In the genomic region with DNA sequence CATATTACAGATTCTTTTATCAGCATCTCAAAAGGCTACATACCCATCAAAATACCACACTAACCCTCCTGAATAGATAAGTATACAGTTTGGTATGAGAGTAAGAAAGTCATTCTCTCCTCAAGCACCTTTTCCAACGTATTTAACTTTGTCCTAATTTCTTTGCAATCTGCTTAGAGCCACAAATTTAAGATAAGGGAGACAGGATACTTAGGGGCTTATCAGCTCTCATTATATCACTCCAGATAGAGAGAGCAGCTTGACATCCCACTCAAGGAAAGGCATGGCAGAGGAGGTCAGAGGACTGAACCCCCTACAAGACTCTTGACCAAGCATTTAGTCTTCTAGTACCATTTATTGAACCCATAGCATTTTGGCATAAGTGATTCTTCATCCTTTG, we compare ENCODE assay signal across 35 cellular contexts.
DNase-seq lines count a peak whose midpoint lies in the region; ATAC-seq and TF ChIP-seq lines count a peak whose summit lies in the region.
"Had no signal": no experiment of that assay in that cellular context is flagged by ENCODE, and none has a peak within 500 bp of the region (broad histone marks: within the 10 kb centered on the region; RNA-seq: fewer than 3 reads in every experiment).

No MANE protein-coding gene starts in this region.

- H2BK120ac ChIP-seq in mesendoderm (ENCODE audit: low read depth, low read length): no peak overlapping the region

- H3K18ac ChIP-seq in mesendoderm (ENCODE audit: low read length): no peak overlapping the region

- no peaks in the 10 kb centered on the region for H3K79me2 ChIP-seq in mesendoderm (ENCODE audit: control insufficient read depth, insufficient read depth, low read length)

- intact Hi-C loops in Right ventricle myocardium inferior (cut with DNase I): no loop called here

- no peak overlapping the region for H2AK5ac ChIP-seq in mesendoderm (ENCODE audit: low read length)

- H3K27ac Mint-ChIP-seq in progenitor cell of endocrine pancreas: no peak overlapping the region
- H3K27ac Mint-ChIP-seq: B cell; CD14-positive monocyte; CD4-positive, alpha-beta memory T cell; CD4-positive, alpha-beta T cell; CD4-positive, CD25-positive, alpha-beta regulatory T cell; CD8-positive, alpha-beta memory T cell; CD8-positive, alpha-beta T cell had no signal

- H3K4me3 Mint-ChIP-seq in progenitor cell of endocrine pancreas (ENCODE audit: low read depth): no peak overlapping the region
- H3K4me3 Mint-ChIP-seq: B cell; CD14-positive monocyte; CD4-positive, alpha-beta memory T cell; CD4-positive, alpha-beta T cell; CD4-positive, CD25-positive, alpha-beta regulatory T cell; CD8-positive, alpha-beta memory T cell; CD8-positive, alpha-beta T cell had no signal

- H3K27me3 ChIP-seq in cardiac muscle cell: no peaks in the 10 kb centered on the region
- H3K27me3 ChIP-seq in mesendoderm (ENCODE audit: insufficient read depth, low read length, poor library complexity): no peaks in the 10 kb centered on the region
- H3K27me3 ChIP-seq: BE2C; BLaER1; BLaER1 treated with 17β-estradiol and CSF1 and Interleukin-3, amounts not matched to agents 10 nM and 100 nM had no signal

- no peaks in the 10 kb centered on the region for H3K36me3 Mint-ChIP-seq in progenitor cell of endocrine pancreas (ENCODE audit: insufficient read depth)
- H3K36me3 Mint-ChIP-seq: CD14-positive monocyte; CD4-positive, alpha-beta memory T cell; CD4-positive, CD25-positive, alpha-beta regulatory T cell; CD8-positive, alpha-beta T cell had no signal

- no peaks in the 10 kb centered on the region for H3K36me3 ChIP-seq in cardiac muscle cell
- H3K36me3 ChIP-seq in mesendoderm (ENCODE audit: control insufficient read depth, insufficient read depth, low read length): no peaks in the 10 kb centered on the region
- H3K36me3 ChIP-seq: BE2C; BLaER1; BLaER1 treated with 17β-estradiol and CSF1 and Interleukin-3, amounts not matched to agents 10 nM and 100 nM had no signal

- H3K9ac ChIP-seq in mesendoderm (ENCODE audit: low read length): no peak overlapping the region
- H3K9ac ChIP-seq: BLaER1; BLaER1 treated with 17β-estradiol and CSF1 and Interleukin-3, amounts not matched to agents 10 nM and 100 nM had no signal

- peaks cover 18% of the 10 kb centered on the region for H3K4me1 ChIP-seq in cardiac muscle cell (ENCODE audit: low read depth)
- H3K4me1 ChIP-seq in mesendoderm (ENCODE audit: control insufficient read depth, low read depth, low read length): no peaks in the 10 kb centered on the region
- H3K4me1 ChIP-seq: A549; BE2C; BLaER1; BLaER1 treated with 17β-estradiol and CSF1 and Interleukin-3, amounts not matched to agents 10 nM and 100 nM; Caco-2 had no signal

- H2BK15ac ChIP-seq in mesendoderm (replicated peaks; ENCODE audit: low read depth): no peak overlapping the region

- H3K56ac ChIP-seq in mesendoderm (ENCODE audit: low read length): no peak overlapping the region

- H3K4me1 Mint-ChIP-seq in progenitor cell of endocrine pancreas (ENCODE audit: low read depth): no peaks in the 10 kb centered on the region
- H3K4me1 Mint-ChIP-seq: B cell; CD14-positive monocyte; CD4-positive, alpha-beta memory T cell; CD4-positive, CD25-positive, alpha-beta regulatory T cell; CD8-positive, alpha-beta memory T cell had no signal

- H3K27ac ChIP-seq in cardiac muscle cell (peak overlapping the region; percentile 9), mesendoderm (ENCODE audit: low read depth, low read length) (no peak overlapping the region)
- H3K27ac ChIP-seq: 22Rv1; A549; BLaER1; BLaER1 treated with 17β-estradiol and CSF1 and Interleukin-3, amounts not matched to agents 10 nM and 100 nM; C4-2B had no signal

- no peaks in the 10 kb centered on the region for H3K79me1 ChIP-seq in mesendoderm (ENCODE audit: low read length)

- no peak overlapping the region for H3K4me2 ChIP-seq in mesendoderm (ENCODE audit: low read length)
- H3K4me2 ChIP-seq: A549; BLaER1; BLaER1 treated with 17β-estradiol and CSF1 and Interleukin-3, amounts not matched to agents 10 nM and 100 nM had no signal

- H4K8ac ChIP-seq in mesendoderm (ENCODE audit: low read depth, low read length): no peak overlapping the region

- peaks cover 7% of the 10 kb centered on the region for H3K9me3 Mint-ChIP-seq in progenitor cell of endocrine pancreas (ENCODE audit: low read depth)
- H3K9me3 Mint-ChIP-seq: CD8-positive, alpha-beta T cell had no signal

- ATAC-seq in Right ventricle myocardium inferior: no peak
- no peak for ATAC-seq in GM18858 (IDR thresholded peaks at IDR 0.05; ENCODE audit: unreplicated experiment)
- no peak for ATAC-seq in HG03175 (IDR thresholded peaks at IDR 0.05; ENCODE audit: unreplicated experiment)
- ATAC-seq: A549; CD8-positive, alpha-beta T cell had no signal

- no peak overlapping the region for H4K5ac ChIP-seq in mesendoderm (ENCODE audit: low read length)

- no CpG with 5 or more reads among the region's 1 CpG for WGBS in mesendoderm (ENCODE audit: extremely low coverage, insufficient coverage, low lambda C conversion rate)

- TF ChIP-seq CTCF in cardiac muscle cell (IDR thresholded peaks at IDR 0.05; ENCODE audit: low read depth, low read length): no peak
- no peak for TF ChIP-seq CTCF in progenitor cell of endocrine pancreas (IDR thresholded peaks at IDR 0.05; ENCODE audit: unreplicated experiment)

- H3K9me3 ChIP-seq in cardiac muscle cell (ENCODE audit: low read depth): no peaks in the 10 kb centered on the region
- H3K9me3 ChIP-seq: A549; BE2C; BLaER1; BLaER1 treated with 17β-estradiol and CSF1 and Interleukin-3, amounts not matched to agents 10 nM and 100 nM; Caco-2 had no signal

- no peak overlapping the region for H2BK5ac ChIP-seq in mesendoderm (ENCODE audit: low read length)

- DNase-seq in cardiac muscle cell (ENCODE audit: low read depth in 1 of 2, low spot score in 1 of 2): no peak
- no peak for DNase-seq in Right ventricle myocardium inferior (ENCODE audit: missing footprints)
- peak; percentile 43 for DNase-seq in NCI-H226
- DNase-seq in SK-N-DZ (ENCODE audit: low spot score): peak; percentile 52
- DNase-seq in mesendoderm: peak; percentile 79
- DNase-seq in progenitor cell of endocrine pancreas (ENCODE audit: low spot score, unreplicated experiment): no peak
- DNase-seq: 8988T; ACHN; AML-193; BE2C; C1 segment of cervical spinal cord; Caco-2; Calu3; CD4-positive, alpha-beta memory T cell; CD4-positive, alpha-beta T cell; CD4-positive, CD25-positive, alpha-beta regulatory T cell; CD8-positive, alpha-beta memory T cell; CD8-positive, alpha-beta T cell; COR-L47; DMS 273 treated with DMSO at 0.1 percent for 48 hours; DMS153; DMS53; DMS79; DMS79 treated with DMSO at 0.1 percent for 48 hours; DND-41; EL had no signal

- H3K4ac ChIP-seq in mesendoderm (ENCODE audit: low read depth, low read length): no peak overlapping the region

- H3K27me3 Mint-ChIP-seq in progenitor cell of endocrine pancreas: peaks cover 5% of the 10 kb centered on the region
- H3K27me3 Mint-ChIP-seq: B cell; CD4-positive, alpha-beta memory T cell; CD4-positive, alpha-beta T cell; CD4-positive, CD25-positive, alpha-beta regulatory T cell; CD8-positive, alpha-beta memory T cell had no signal

- H3K4me3 ChIP-seq in cardiac muscle cell (no peak overlapping the region), mesendoderm (ENCODE audit: low read length) (no peak overlapping the region)
- H3K4me3 ChIP-seq: A549; BLaER1; BLaER1 treated with 17β-estradiol and CSF1 and Interleukin-3, amounts not matched to agents 10 nM and 100 nM had no signal

- H3K23ac ChIP-seq in mesendoderm (ENCODE audit: low read length): no peak overlapping the region

Comparison
In these comparisons a context has a peak if more than half of its experiments do, and no peak if none do; other contexts are left out.
1. DNase-seq: peak in NCI-H226 (single experiment), SK-N-DZ (single experiment) and mesendoderm (single experiment); none in cardiac muscle cell (0 of 2), Right ventricle myocardium inferior (single experiment) and progenitor cell of endocrine pancreas (single experiment).